ENCODE assay signal across 16 cellular contexts in the genomic region with DNA sequence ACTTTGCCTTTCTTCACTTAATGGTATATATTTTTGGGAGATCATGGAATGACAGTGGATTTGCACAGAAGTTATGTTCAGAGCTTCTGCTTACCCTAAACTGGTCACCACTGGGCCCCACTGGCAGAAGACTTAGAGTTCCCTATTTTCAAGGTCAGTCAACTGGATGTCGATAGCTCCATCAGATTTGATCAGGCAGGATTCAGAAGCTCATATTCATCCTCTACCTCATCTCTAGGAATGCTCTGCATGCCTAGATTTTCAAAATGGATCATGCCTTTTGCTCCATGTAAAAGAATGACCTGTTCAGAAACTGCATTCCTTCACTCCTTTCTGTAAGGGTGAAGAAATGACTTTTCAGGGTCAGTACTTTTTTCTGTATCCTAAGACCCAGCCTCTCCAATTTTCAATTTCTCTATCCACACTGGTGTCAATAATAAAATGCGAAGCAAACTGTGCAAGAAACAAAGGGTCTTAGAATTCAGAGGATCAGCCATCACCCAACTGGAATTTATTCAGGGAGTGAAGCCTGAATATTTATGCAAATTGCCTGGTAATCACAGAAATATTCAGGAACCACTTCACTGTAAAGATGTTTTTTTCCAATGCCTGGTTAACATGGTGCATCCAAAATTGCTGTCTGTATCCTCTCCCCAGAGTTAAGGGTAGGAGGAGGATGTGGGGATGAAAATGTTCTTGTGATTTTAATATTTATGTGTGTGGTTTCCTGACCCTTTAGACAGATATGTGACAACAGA.
DNase-seq lines count a peak whose midpoint lies in the region; ATAC-seq and TF ChIP-seq lines count a peak whose summit lies in the region.
"Had no signal": no experiment of that assay in that cellular context is flagged by ENCODE, and none has a peak within 500 bp of the region (broad histone marks: within the 10 kb centered on the region; RNA-seq: fewer than 3 reads in every experiment).

No MANE protein-coding gene starts in this region.

- H3K4me3 ChIP-seq in RWPE2 (ENCODE audit: severe bottlenecking) (no peak overlapping the region), fibroblast of the aortic adventitia (ENCODE audit: low read depth, low read length) (no peak overlapping the region)
- H3K4me3 ChIP-seq: Peyer's patch, upper lobe of left lung had no signal

- no peak for DNase-seq in activated T-cell treated with anti-CD3 and anti-CD28 coated beads, Interleukin-2, amount 50 U/mL, for 24 hours
- DNase-seq in activated T-cell treated with anti-CD3 and anti-CD28 coated beads, Interleukin-2, amount 50 U/mL, for 1 hour, result no peak
- DNase-seq in RWPE2 (ENCODE audit: low spot score) (no peak), fibroblast of the aortic adventitia (ENCODE audit: low read depth) (peak; percentile 42), ecto neural progenitor cell (ENCODE audit: low spot score) (no peak), G401 (ENCODE audit: low spot score) (no peak), NCI-H524 (lab: John Stamatoyannopoulos, UW) (no peak)
- no peak for DNase-seq in stimulated activated effector memory CD8-positive, alpha-beta T cell treated with anti-CD3 and anti-CD28 coated beads, Interleukin-12 subunit alpha, Interleukin-12 subunit beta, amount 100 ng/mL, for 72 hours (ENCODE audit: low spot score in 2 of 2)
- DNase-seq: 8988T; COR-L47; GOT3; Peyer's patch; stimulated activated CD4-positive, alpha-beta T cell treated with anti-CD3 and anti-CD28 coated beads, Interleukin-4, amount 100 ng/mL, for 4 hours; stimulated activated naive B cell treated with anti-CD40 and anti-IgM and Interleukin-4, amounts not matched to agents 10 μg/mL and 1 μg/mL and 100 μg/mL, for 72 hours; upper lobe of left lung had no signal

- H3K36me3 ChIP-seq in RWPE2 (ENCODE audit: low read depth), result no peaks in the 10 kb centered on the region
- H3K36me3 ChIP-seq: Peyer's patch, upper lobe of left lung had no signal

- H3K9me3 Mint-ChIP-seq in activated T-cell treated with anti-CD3 and anti-CD28 coated beads, Interleukin-2, amount 50 U/mL, for 24 hours, result no peaks in the 10 kb centered on the region
- no peaks in the 10 kb centered on the region for H3K9me3 Mint-ChIP-seq in stimulated activated effector memory CD8-positive, alpha-beta T cell treated with anti-CD3 and anti-CD28 coated beads, Interleukin-12 subunit alpha, Interleukin-12 subunit beta, amount 100 ng/mL, for 72 hours

- no peaks in the 10 kb centered on the region for H3K9me3 ChIP-seq in RWPE2 (ENCODE audit: severe bottlenecking)
- H3K9me3 ChIP-seq: Peyer's patch, upper lobe of left lung had no signal

- H3K27ac ChIP-seq in RWPE2 (ENCODE audit: poor library complexity, severe bottlenecking), result no peak overlapping the region
- H3K27ac ChIP-seq: Peyer's patch, upper lobe of left lung had no signal

- H3K4me1 ChIP-seq in RWPE2 (ENCODE audit: insufficient read depth, poor library complexity, severe bottlenecking), result peaks cover 7% of the 10 kb centered on the region
- H3K4me1 ChIP-seq: Peyer's patch, upper lobe of left lung had no signal

- H3K27ac Mint-ChIP-seq in activated T-cell treated with anti-CD3 and anti-CD28 coated beads, Interleukin-2, amount 50 U/mL, for 24 hours, result peak overlapping the region; percentile 45
- peak overlapping the region; percentile 26 for H3K27ac Mint-ChIP-seq in stimulated activated effector memory CD8-positive, alpha-beta T cell treated with anti-CD3 and anti-CD28 coated beads, Interleukin-12 subunit alpha, Interleukin-12 subunit beta, amount 100 ng/mL, for 72 hours

- H3K4me3 Mint-ChIP-seq in activated T-cell treated with anti-CD3 and anti-CD28 coated beads, Interleukin-2, amount 50 U/mL, for 24 hours, result no peak overlapping the region
- H3K4me3 Mint-ChIP-seq in stimulated activated effector memory CD8-positive, alpha-beta T cell treated with anti-CD3 and anti-CD28 coated beads, Interleukin-12 subunit alpha, Interleukin-12 subunit beta, amount 100 ng/mL, for 72 hours, result no peak overlapping the region
- H3K4me3 Mint-ChIP-seq: stimulated activated naive B cell treated with anti-CD40 and anti-IgM and Interleukin-4, amounts not matched to agents 10 μg/mL and 1 μg/mL and 100 μg/mL, for 72 hours had no signal

- peaks cover 3% of the 10 kb centered on the region for H3K4me1 Mint-ChIP-seq in activated T-cell treated with anti-CD3 and anti-CD28 coated beads, Interleukin-2, amount 50 U/mL, for 24 hours (ENCODE audit: low read depth)
- peaks cover 4% of the 10 kb centered on the region for H3K4me1 Mint-ChIP-seq in stimulated activated effector memory CD8-positive, alpha-beta T cell treated with anti-CD3 and anti-CD28 coated beads, Interleukin-12 subunit alpha, Interleukin-12 subunit beta, amount 100 ng/mL, for 72 hours

- in situ Hi-C loops in G401 (cut with HindIII; ENCODE audit: low sequenced_read_pairs), result no loop called here

- H3K36me3 Mint-ChIP-seq in activated T-cell treated with anti-CD3 and anti-CD28 coated beads, Interleukin-2, amount 50 U/mL, for 24 hours (ENCODE audit: low read depth), result peaks cover 94% of the 10 kb centered on the region
- peaks cover 89% of the 10 kb centered on the region for H3K36me3 Mint-ChIP-seq in stimulated activated effector memory CD8-positive, alpha-beta T cell treated with anti-CD3 and anti-CD28 coated beads, Interleukin-12 subunit alpha, Interleukin-12 subunit beta, amount 100 ng/mL, for 72 hours

- peak; percentile 57; the same call in 2 of the 3 replicates for ATAC-seq in RWPE2 (ENCODE audit: low read depth)
- no peak for ATAC-seq in stimulated activated effector memory CD8-positive, alpha-beta T cell treated with anti-CD3 and anti-CD28 coated beads, Interleukin-12 subunit alpha, Interleukin-12 subunit beta, amount 100 ng/mL, for 72 hours
- ATAC-seq: sciatic nerve; stimulated activated naive B cell treated with anti-CD40 and anti-IgM and Interleukin-4, amounts not matched to agents 10 μg/mL and 1 μg/mL and 100 μg/mL, for 72 hours had no signal

- H3K27me3 Mint-ChIP-seq in activated T-cell treated with anti-CD3 and anti-CD28 coated beads, Interleukin-2, amount 50 U/mL, for 24 hours, result no peaks in the 10 kb centered on the region
- H3K27me3 Mint-ChIP-seq: stimulated activated naive B cell treated with anti-CD40 and anti-IgM and Interleukin-4, amounts not matched to agents 10 μg/mL and 1 μg/mL and 100 μg/mL, for 72 hours had no signal

- no peaks in the 10 kb centered on the region for H3K27me3 ChIP-seq in RWPE2 (ENCODE audit: insufficient read depth, poor library complexity, severe bottlenecking)
- H3K27me3 ChIP-seq: Peyer's patch, upper lobe of left lung had no signal

- TF ChIP-seq CTCF in RWPE2 (IDR thresholded peaks at IDR 0.05; ENCODE audit: poor library complexity, severe bottlenecking) (no peak), fibroblast of the aortic adventitia (IDR thresholded peaks at IDR 0.05; ENCODE audit: insufficient read depth, low read length) (no peak)
